20 cellular contexts compared by ENCODE assay signal in genomic region chr18:77967791-77968190, GRCh38.
DNase-seq lines count a peak whose midpoint lies in the region; ATAC-seq, FAIRE-seq and TF ChIP-seq lines count a peak whose summit lies in the region.
"Had no signal": no experiment of that assay in that cellular context is flagged by ENCODE, and none has a peak within 500 bp of the region (broad histone marks: within the 10 kb centered on the region; RNA-seq: fewer than 3 reads in every experiment).

No MANE protein-coding gene starts in this region.

- ATAC-seq in upper lobe of right lung = peak; percentile 27
- no peak for ATAC-seq in GM18498 (IDR thresholded peaks at IDR 0.05; ENCODE audit: unreplicated experiment)
- ATAC-seq: A549; CD8-positive, alpha-beta T cell had no signal

- no peak overlapping the region for H2AFZ ChIP-seq in Karpas-422 (ENCODE audit: low read length)
- H2AFZ ChIP-seq in neuronal stem cell (ENCODE audit: low read length) = no peak overlapping the region

- H3K79me2 ChIP-seq in Karpas-422 (ENCODE audit: low read length) = no peaks in the 10 kb centered on the region

- H3K36me3 ChIP-seq in Karpas-422 (ENCODE audit: insufficient read depth, low read length) (no peaks in the 10 kb centered on the region), neuronal stem cell (replicated peaks in 1 of 2; ENCODE audit: control insufficient read depth in 2 of 2, insufficient read depth in 2 of 2, low read length in 2 of 2) (no peaks in the 10 kb centered on the region), upper lobe of right lung (no peaks in the 10 kb centered on the region)
- H3K36me3 ChIP-seq: BLaER1 treated with 17β-estradiol and CSF1 and Interleukin-3, amounts not matched to agents 10 nM and 100 nM had no signal

- H3K4me2 ChIP-seq in Karpas-422 (ENCODE audit: low read depth, low read length, poor library complexity, severe bottlenecking) = peak overlapping the region; percentile 50
- no peak overlapping the region for H3K4me2 ChIP-seq in neuronal stem cell (ENCODE audit: insufficient read depth, low read length, poor library complexity, severe bottlenecking)
- H3K4me2 ChIP-seq: A549; BLaER1 treated with 17β-estradiol and CSF1 and Interleukin-3, amounts not matched to agents 10 nM and 100 nM had no signal

- no peaks in the 10 kb centered on the region for H3K79me1 ChIP-seq in neuronal stem cell (ENCODE audit: low read depth, low read length)

- WGBS in neuronal stem cell (ENCODE audit: extremely low coverage in 2 of 2, insufficient read length in 2 of 2, insufficient replicate concordance in 1 of 2), 2 donors = no CpG with 5 or more reads among the region's 3 CpGs

- H3K27ac ChIP-seq in Karpas-422 (ENCODE audit: low read length) (no peak overlapping the region), neuronal stem cell (replicated peaks; ENCODE audit: low read length) (no peak overlapping the region), upper lobe of right lung (no peak overlapping the region)
- H3K27ac ChIP-seq: 22Rv1; A549; BLaER1 treated with 17β-estradiol and CSF1 and Interleukin-3, amounts not matched to agents 10 nM and 100 nM; C4-2B had no signal

- no peak overlapping the region for H2BK12ac ChIP-seq in neuronal stem cell (ENCODE audit: low read length)

- no peak for FAIRE-seq in RCC 7860 (lab: Jason Lieb, UNC)
- FAIRE-seq: A549, D721Med, G401.6, GM12891, GM18507 had no signal

- no peak overlapping the region for H2AK5ac ChIP-seq in neuronal stem cell (ENCODE audit: low read depth, low read length)

- H3K4me3 ChIP-seq in Karpas-422 (ENCODE audit: low read length) (peak overlapping the region; percentile 19; the same call in 1 of the 2 replicates), neuronal stem cell (ENCODE audit: low read length in 2 of 2) (no peak overlapping the region), upper lobe of right lung (no peak overlapping the region)
- H3K4me3 ChIP-seq: A549; BLaER1 treated with 17β-estradiol and CSF1 and Interleukin-3, amounts not matched to agents 10 nM and 100 nM had no signal

- no peak overlapping the region for H3K14ac ChIP-seq in neuronal stem cell (ENCODE audit: low read length)

- H3K9me3 ChIP-seq in Karpas-422 (ENCODE audit: low read length) (no peaks in the 10 kb centered on the region), neuronal stem cell (replicated peaks in 1 of 2; ENCODE audit: control insufficient read depth in 2 of 2, insufficient read depth in 1 of 2, low read depth in 1 of 2, low read length in 2 of 2) (peaks cover 0 to 1% of the 10 kb centered on the region in 2 donors), upper lobe of right lung (no peaks in the 10 kb centered on the region)
- H3K9me3 ChIP-seq: A549, Caco-2 had no signal

- no peak overlapping the region for H3K23ac ChIP-seq in neuronal stem cell (ENCODE audit: low read depth, low read length, poor library complexity)

- peak overlapping the region; percentile 3 for H2BK15ac ChIP-seq in neuronal stem cell (ENCODE audit: low read length)

- H4K91ac ChIP-seq in neuronal stem cell (ENCODE audit: low read depth, low read length, poor library complexity) = no peak overlapping the region

- no peaks in the 10 kb centered on the region for H3K9me2 ChIP-seq in Karpas-422 (replicated peaks; ENCODE audit: insufficient read depth, low read length)

- no peak overlapping the region for H3K4ac ChIP-seq in neuronal stem cell (ENCODE audit: low read length)

- no peak overlapping the region for H4K8ac ChIP-seq in neuronal stem cell (ENCODE audit: low read depth, low read length)

- H3K27me3 ChIP-seq in Karpas-422 (ENCODE audit: low read length) (0 out of 2 replicates have a peak, but pooled peaks cover 2% of the 10 kb centered on the region), neuronal stem cell (ENCODE audit: control insufficient read depth in 3 of 3, insufficient read depth in 3 of 3, low read depth in 1 of 3, low read length in 3 of 3) (no peaks in the 10 kb centered on the region), upper lobe of right lung (no peaks in the 10 kb centered on the region)
- H3K27me3 ChIP-seq: BLaER1 treated with 17β-estradiol and CSF1 and Interleukin-3, amounts not matched to agents 10 nM and 100 nM had no signal

- intact Hi-C loops in upper lobe of right lung (cut with DNase I) = no loop called here

- H3K4me1 ChIP-seq in Karpas-422 (ENCODE audit: low read length) (peaks cover 31% of the 10 kb centered on the region), neuronal stem cell (ENCODE audit: control insufficient read depth in 2 of 2, insufficient read depth in 1 of 2, low read depth in 1 of 2, low read length in 2 of 2) (peaks cover 0 to 10% of the 10 kb centered on the region in 2 donors), upper lobe of right lung (no peaks in the 10 kb centered on the region)
- H3K4me1 ChIP-seq: A549; BLaER1 treated with 17β-estradiol and CSF1 and Interleukin-3, amounts not matched to agents 10 nM and 100 nM; Caco-2 had no signal

- H2BK5ac ChIP-seq in neuronal stem cell (ENCODE audit: low read length) = no peak overlapping the region

- peak; percentile 93 for DNase-seq in Karpas-422
- no peak for DNase-seq in neuronal stem cell (ENCODE audit: low spot score)
- no peak for DNase-seq in upper lobe of right lung
- no peak for DNase-seq in RCC 7860 (ENCODE audit: low spot score)
- DNase-seq: AML-193; Caco-2; Calu3; CD4-positive, alpha-beta T cell; CD8-positive, alpha-beta T cell; DMS79 treated with DMSO at 0.1 percent for 48 hours; GF-D8 had no signal

- H3K9ac ChIP-seq in Karpas-422 (ENCODE audit: low read length) (no peak overlapping the region), neuronal stem cell (ENCODE audit: low read depth, low read length, poor library complexity) (no peak overlapping the region)
- H3K9ac ChIP-seq: BLaER1 treated with 17β-estradiol and CSF1 and Interleukin-3, amounts not matched to agents 10 nM and 100 nM had no signal

- no peak overlapping the region for H3K18ac ChIP-seq in neuronal stem cell (ENCODE audit: low read length)

- no peaks in the 10 kb centered on the region for H4K20me1 ChIP-seq in Karpas-422 (ENCODE audit: insufficient read depth, low read depth, low read length)
- H4K20me1 ChIP-seq: BLaER1 treated with 17β-estradiol and CSF1 and Interleukin-3, amounts not matched to agents 10 nM and 100 nM had no signal

- no peak for TF ChIP-seq CTCF in upper lobe of right lung (IDR thresholded peaks at IDR 0.05)

- no peak overlapping the region for H2BK120ac ChIP-seq in neuronal stem cell (ENCODE audit: low read depth, low read length)
